ENCODE assay signal across 18 cellular contexts in the genomic region with DNA sequence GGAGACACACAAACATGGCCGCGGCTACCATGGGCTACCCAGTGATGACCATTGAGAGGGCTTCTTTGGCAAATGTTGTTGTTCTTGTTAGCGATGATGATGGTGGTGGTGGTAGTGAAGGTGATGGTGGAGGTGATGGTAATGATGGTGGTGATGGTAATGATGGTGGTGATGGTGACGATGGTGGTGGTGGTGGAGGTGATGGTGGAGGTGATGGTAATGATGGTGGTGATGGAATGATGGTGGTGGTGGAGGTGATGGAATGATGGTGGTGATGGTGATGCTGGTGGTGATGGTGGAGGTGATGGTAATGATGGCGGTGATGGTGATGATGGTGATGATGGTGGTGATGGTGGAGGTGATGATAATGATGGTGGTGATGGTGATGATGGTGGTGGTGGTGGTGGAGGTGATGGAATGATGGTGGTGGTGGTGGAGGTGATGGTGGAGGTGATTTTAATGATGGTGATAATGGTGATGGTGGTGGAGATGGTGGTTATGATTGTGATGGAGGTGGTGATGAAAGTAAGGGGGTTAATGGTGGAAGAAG. TPM values are rescaled to one million over a fixed set of nuclear protein-coding genes. Genes with fewer than 3 reads are reported as not detected.
A peak's percentile ranks its signal among the peaks of the same experiment; 100 is the strongest.
DNase-seq lines count a peak whose midpoint lies in the region; ATAC-seq and TF ChIP-seq lines count a peak whose summit lies in the region.
"Had no signal": no experiment of that assay in that cellular context is flagged by ENCODE, and none has a peak within 500 bp of the region (broad histone marks: within the 10 kb centered on the region; RNA-seq: fewer than 3 reads in every experiment).

No MANE protein-coding gene starts in this region.

- H3K4me3 Mint-ChIP-seq in activated CD4-positive, alpha-beta T cell treated with anti-CD3 and anti-CD28 coated beads, Interleukin-2, amount 10 ng/mL, durations not matched to agents 7 days and 5 days, result no peak overlapping the region
- no peak overlapping the region for H3K4me3 Mint-ChIP-seq in effector memory CD8-positive, alpha-beta T cell
- peak overlapping the region; percentile 41 for H3K4me3 Mint-ChIP-seq in natural killer cell
- H3K4me3 Mint-ChIP-seq: CD4-positive, alpha-beta T cell had no signal

- H3K36me3 ChIP-seq in HEK293 (ENCODE audit: control insufficient read depth in 2 of 2, insufficient read depth in 1 of 2, low read length in 2 of 2), result no peaks in the 10 kb centered on the region
- H3K36me3 ChIP-seq: HAP-1 had no signal

- intact Hi-C loops in natural killer cell (cut with micrococcal nuclease), result loop anchor here (10.0 kb wide), 1 partner anchor 302 kb away; the partner anchor contains the start of gene GTSE1

- no peaks in the 10 kb centered on the region for H3K9me3 ChIP-seq in HEK293 (ENCODE audit: control insufficient read depth, insufficient read depth, low read depth, low read length)
- H3K9me3 ChIP-seq: A549, Caco-2, HAP-1 had no signal

- DNase-seq in activated CD4-positive, alpha-beta T cell treated with anti-CD3 and anti-CD28 coated beads, Interleukin-2, amount 10 ng/mL, durations not matched to agents 7 days and 5 days, result no peak
- no peak for DNase-seq in activated CD4-positive, alpha-beta T cell treated with anti-CD3 and anti-CD28 coated beads, Interleukin-2, amount 50 U/mL, for 1 hour
- DNase-seq in effector memory CD8-positive, alpha-beta T cell, result no peak
- DNase-seq in natural killer cell (no peak), SW480 (ENCODE audit: low spot score) (no peak)
- no peak for DNase-seq in activated CD4-positive, alpha-beta T cell treated with anti-CD3 and anti-CD28 coated beads for 1 hour
- DNase-seq: AML-193; Caco-2; CD4-positive, alpha-beta T cell; DMS153; DMS79 treated with DMSO at 0.1 percent for 48 hours; GF-D8 had no signal

- peaks cover 2% of the 10 kb centered on the region for H3K4me1 Mint-ChIP-seq in activated CD4-positive, alpha-beta T cell treated with anti-CD3 and anti-CD28 coated beads, Interleukin-2, amount 10 ng/mL, durations not matched to agents 7 days and 5 days
- H3K4me1 Mint-ChIP-seq in effector memory CD8-positive, alpha-beta T cell (ENCODE audit: low read depth in 2 of 2), result peaks cover 12 to 15% of the 10 kb centered on the region in 2 donors
- H3K4me1 Mint-ChIP-seq in natural killer cell, result peaks cover 14 to 36% of the 10 kb centered on the region in 2 donors

- no peak overlapping the region for H3K4me3 ChIP-seq in HEK293 (ENCODE audit: low read depth, low read length)
- H3K4me3 ChIP-seq: A549, HAP-1 had no signal

- H3K27me3 Mint-ChIP-seq in activated CD4-positive, alpha-beta T cell treated with anti-CD3 and anti-CD28 coated beads, Interleukin-2, amount 10 ng/mL, durations not matched to agents 7 days and 5 days, result peaks cover 4% of the 10 kb centered on the region
- no peaks in the 10 kb centered on the region for H3K27me3 Mint-ChIP-seq in effector memory CD8-positive, alpha-beta T cell
- no peaks in the 10 kb centered on the region for H3K27me3 Mint-ChIP-seq in natural killer cell (ENCODE audit: low read depth in 2 of 2)

- TF ChIP-seq CTCF in HEK293 (tag by site-specific recombination; IDR thresholded peaks at IDR 0.05) (no peak), natural killer cell (IDR thresholded peaks at IDR 0.05) (no peak)

- no peaks in the 10 kb centered on the region for H3K9me3 Mint-ChIP-seq in activated CD4-positive, alpha-beta T cell treated with anti-CD3 and anti-CD28 coated beads, Interleukin-2, amount 10 ng/mL, durations not matched to agents 7 days and 5 days
- H3K9me3 Mint-ChIP-seq in effector memory CD8-positive, alpha-beta T cell, result peaks cover 6 to 12% of the 10 kb centered on the region in 2 donors
- peaks cover 12% of the 10 kb centered on the region in 2 donors for H3K9me3 Mint-ChIP-seq in natural killer cell
- H3K9me3 Mint-ChIP-seq: CD4-positive, alpha-beta T cell had no signal

- H3K27ac ChIP-seq in HEK293 (ENCODE audit: extremely low read depth, low read depth, low read length), result no peak overlapping the region
- H3K27ac ChIP-seq: 22Rv1, A549, C4-2B had no signal

- CTCF ChIA-PET in activated CD4-positive, alpha-beta T cell treated with anti-CD3 and anti-CD28 coated beads, Interleukin-2, amount 10 ng/mL, durations not matched to agents 7 days and 5 days (lab: Charles Lee), result no interaction called here
- CTCF ChIA-PET in HEK293 (lab: Yijun Ruan, JAX), result interaction anchor here (1.3 to 1.5 kb wide), 2 partner anchors 13 to 123 kb away, joined by 7 read pairs; no protein-coding TSS in a partner anchor

- no peaks in the 10 kb centered on the region for H3K4me1 ChIP-seq in HEK293 (ENCODE audit: control insufficient read depth, insufficient read depth, low read length)
- H3K4me1 ChIP-seq: A549, Caco-2 had no signal

- H3K36me3 Mint-ChIP-seq in activated CD4-positive, alpha-beta T cell treated with anti-CD3 and anti-CD28 coated beads, Interleukin-2, amount 10 ng/mL, durations not matched to agents 7 days and 5 days (ENCODE audit: low read depth), result no peaks in the 10 kb centered on the region
- peaks cover 17% of the 10 kb centered on the region for H3K36me3 Mint-ChIP-seq in effector memory CD8-positive, alpha-beta T cell (ENCODE audit: insufficient read depth)
- no peaks in the 10 kb centered on the region for H3K36me3 Mint-ChIP-seq in natural killer cell

- H3K27ac Mint-ChIP-seq in activated CD4-positive, alpha-beta T cell treated with anti-CD3 and anti-CD28 coated beads, Interleukin-2, amount 10 ng/mL, durations not matched to agents 7 days and 5 days, result peak overlapping the region; percentile 60
- peak overlapping the region; percentile 84 to 89 for H3K27ac Mint-ChIP-seq in effector memory CD8-positive, alpha-beta T cell
- H3K27ac Mint-ChIP-seq in natural killer cell, result peak overlapping the region; percentile 68 to 84
- H3K27ac Mint-ChIP-seq: CD4-positive, alpha-beta T cell had no signal

- POLR2A ChIA-PET in activated CD4-positive, alpha-beta T cell treated with anti-CD3 and anti-CD28 coated beads, Interleukin-2, amount 10 ng/mL, durations not matched to agents 7 days and 5 days (lab: Charles Lee), result no interaction called here
- POLR2A ChIA-PET in HEK293 (lab: Yijun Ruan, JAX), result no interaction called here

- ATAC-seq in effector memory CD8-positive, alpha-beta T cell (replicated peaks), result no peak
- no peak for ATAC-seq in natural killer cell
- no peak for ATAC-seq in GM19328 (IDR thresholded peaks at IDR 0.05; ENCODE audit: unreplicated experiment)
- ATAC-seq: A549 had no signal

TF ChIP-seq in HEK293, 187 proteins besides CTCF, POLR2A, EP300 and RAD21 (continues in another document):
- TF ChIP-seq ZNF580 (tag by site-specific recombination; IDR thresholded peaks at IDR 0.05) (peak; percentile 63; the same call in 1 of the 2 replicates), ZNF837 (tag by site-specific recombination; IDR thresholded peaks at IDR 0.05) (no peak), ZBTB6 (tag by site-specific recombination; IDR thresholded peaks at IDR 0.05) (no peak), ZNF292 (tag by site-specific recombination; IDR thresholded peaks at IDR 0.05; ENCODE audit: borderline replicate concordance, low read depth) (no peak), ZBTB48 (tag by site-specific recombination; IDR thresholded peaks at IDR 0.05) (0 out of 2 replicates have a peak, but pooled peaks have one; percentile 23), ZNF776 (tag by site-specific recombination; IDR thresholded peaks at IDR 0.05; ENCODE audit: borderline replicate concordance) (0 out of 2 replicates have a peak, but pooled peaks have one; percentile 11), ZNF621 (tag by site-specific recombination; IDR thresholded peaks at IDR 0.05) (0 out of 2 replicates have a peak, but pooled peaks have one; percentile 31), SALL2 (tag by site-specific recombination; IDR thresholded peaks at IDR 0.05; ENCODE audit: borderline replicate concordance) (no peak), ZNF280C (tag by site-specific recombination; IDR thresholded peaks at IDR 0.05) (no peak), ZNF266 (tag by site-specific recombination; IDR thresholded peaks at IDR 0.05; ENCODE audit: low read depth) (peak; percentile 4; the same call in 1 of the 2 replicates), ZEB2 (tag by site-specific recombination; IDR thresholded peaks at IDR 0.05) (no peak), ZNF121 (tag by site-specific recombination; IDR thresholded peaks at IDR 0.05) (no peak), ZNF843 (tag by site-specific recombination; IDR thresholded peaks at IDR 0.05) (no peak)

RNA-seq across cellular contexts. Expression of gene WNT7B, which starts 16.3 kb away (rescaled TPM):
- not detected for total RNA-seq in activated CD4-positive, alpha-beta T cell treated with anti-CD3 and anti-CD28 coated beads, Interleukin-2, amount 10 ng/mL, durations not matched to agents 7 days and 5 days
- total RNA-seq in natural killer cell, result not detected
- total RNA-seq: CD4-positive, alpha-beta T cell had no signal
